In the genomic region with DNA sequence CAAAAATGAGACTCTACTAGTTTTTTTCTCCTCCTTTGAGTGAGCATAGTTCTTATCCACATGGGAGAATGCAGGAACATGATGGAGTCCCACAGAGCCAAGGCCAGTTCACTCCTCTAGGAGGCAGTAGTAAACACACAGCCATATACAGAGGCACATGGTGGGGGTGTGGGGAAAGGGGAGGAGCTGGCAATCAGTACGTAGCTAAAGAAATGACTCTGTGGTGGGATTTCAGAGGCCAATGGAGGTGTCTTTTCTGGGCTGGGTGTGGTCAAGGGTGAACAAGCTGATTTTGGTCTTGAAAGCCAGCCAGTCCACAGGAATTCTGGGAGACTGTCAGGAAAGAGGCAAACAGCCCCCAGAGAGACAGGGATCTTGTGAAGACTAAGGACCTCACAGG, we compare ENCODE assay signal across 8 cellular contexts. TPM values are rescaled to one million over a fixed set of nuclear protein-coding genes. Genes with fewer than 3 reads are reported as not detected.
DNase-seq lines count a peak whose midpoint lies in the region; ATAC-seq, FAIRE-seq and TF ChIP-seq lines count a peak whose summit lies in the region.

No MANE protein-coding gene starts in this region.

- DNase-seq in AG09309 (ENCODE audit: low read depth) (no peak), GM19239 (ENCODE audit: insufficient read length, low spot score) (peak; percentile 39), NCI-H1048 (lab: John Stamatoyannopoulos, UW) (peak; percentile 10), natural killer cell (no peak), NCI-H1092 treated with DMSO at 0.1 percent for 48 hours (lab: John Stamatoyannopoulos, UW) (no peak)

- H3K36me3 Mint-ChIP-seq in dendritic cell treated with granulocyte-macrophage colony-stimulating factor and Interleukin-4, amounts not matched to agents 40 ng/mL and 50 ng/mL, for 4 days (ENCODE audit: low read depth) = no peaks in the 10 kb centered on the region
- no peaks in the 10 kb centered on the region for H3K36me3 Mint-ChIP-seq in natural killer cell

- H3K4me3 Mint-ChIP-seq in dendritic cell treated with granulocyte-macrophage colony-stimulating factor and Interleukin-4, amounts not matched to agents 40 ng/mL and 50 ng/mL, for 4 days = peak overlapping the region; percentile 6
- H3K4me3 Mint-ChIP-seq in natural killer cell = no peak overlapping the region

- ATAC-seq in natural killer cell (peak; percentile 81 to 90 (median 82)), GM19328 (IDR thresholded peaks at IDR 0.05; ENCODE audit: unreplicated experiment) (no peak)

- H3K4me3 ChIP-seq in AG09309 (ENCODE audit: control insufficient read depth, low read depth, low read length) (no peak overlapping the region), WI38 (ENCODE audit: low read depth, low read length) (no peak overlapping the region)

- FAIRE-seq in GM19239 (lab: Jason Lieb, UNC) = peak; percentile 89

- TF ChIP-seq CTCF in AG09309 (IDR thresholded peaks at IDR 0.05; ENCODE audit: control insufficient read depth, insufficient read depth, low read depth, low read length, missing control alignments) = peak; percentile 39
- peak; percentile 53 for TF ChIP-seq CTCF in WI38 (IDR thresholded peaks at IDR 0.05; ENCODE audit: low read depth, low read length)
- TF ChIP-seq CTCF in natural killer cell (IDR thresholded peaks at IDR 0.05) = peak; percentile 16

- no peaks in the 10 kb centered on the region for H3K9me3 Mint-ChIP-seq in dendritic cell treated with granulocyte-macrophage colony-stimulating factor and Interleukin-4, amounts not matched to agents 40 ng/mL and 50 ng/mL, for 4 days
- no peaks in the 10 kb centered on the region for H3K9me3 Mint-ChIP-seq in natural killer cell

- H3K27ac Mint-ChIP-seq in dendritic cell treated with granulocyte-macrophage colony-stimulating factor and Interleukin-4, amounts not matched to agents 40 ng/mL and 50 ng/mL, for 4 days = no peak overlapping the region
- H3K27ac Mint-ChIP-seq in natural killer cell = no peak overlapping the region

- intact Hi-C loops in dendritic cell treated with granulocyte-macrophage colony-stimulating factor and Interleukin-4, amounts not matched to agents 40 ng/mL and 50 ng/mL, for 4 days (cut with micrococcal nuclease) = no loop called here
- intact Hi-C loops in natural killer cell (cut with micrococcal nuclease) = no loop called here

- no peaks in the 10 kb centered on the region for H3K27me3 Mint-ChIP-seq in dendritic cell treated with granulocyte-macrophage colony-stimulating factor and Interleukin-4, amounts not matched to agents 40 ng/mL and 50 ng/mL, for 4 days
- no peaks in the 10 kb centered on the region for H3K27me3 Mint-ChIP-seq in natural killer cell (ENCODE audit: low read depth in 2 of 2)

- peaks cover 12% of the 10 kb centered on the region for H3K4me1 Mint-ChIP-seq in dendritic cell treated with granulocyte-macrophage colony-stimulating factor and Interleukin-4, amounts not matched to agents 40 ng/mL and 50 ng/mL, for 4 days (ENCODE audit: low read depth)
- H3K4me1 Mint-ChIP-seq in natural killer cell = peaks cover 13 to 19% of the 10 kb centered on the region in 2 donors

RNA-seq across cellular contexts. Expression of a gene that starts 6.6 kb away (rescaled TPM):
- 10 to 100 TPM; 84.7 to 97.1 (median 87.5) TPM for total RNA-seq in natural killer cell

Comparison
In these comparisons a context has a peak if more than half of its experiments do, and no peak if none do; other contexts are left out.
1. DNase-seq: peak in GM19239 (single experiment) and NCI-H1048 (single experiment); none in AG09309 (single experiment), natural killer cell (single experiment) and NCI-H1092 treated with DMSO at 0.1 percent for 48 hours (single experiment).
2. Peak in every context shown above with its lines, with median percentiles within 50 percentile points of each other: CTCF ChIP-seq.